Comparison of ENCODE assay signal across 9 cellular contexts in the genomic region with DNA sequence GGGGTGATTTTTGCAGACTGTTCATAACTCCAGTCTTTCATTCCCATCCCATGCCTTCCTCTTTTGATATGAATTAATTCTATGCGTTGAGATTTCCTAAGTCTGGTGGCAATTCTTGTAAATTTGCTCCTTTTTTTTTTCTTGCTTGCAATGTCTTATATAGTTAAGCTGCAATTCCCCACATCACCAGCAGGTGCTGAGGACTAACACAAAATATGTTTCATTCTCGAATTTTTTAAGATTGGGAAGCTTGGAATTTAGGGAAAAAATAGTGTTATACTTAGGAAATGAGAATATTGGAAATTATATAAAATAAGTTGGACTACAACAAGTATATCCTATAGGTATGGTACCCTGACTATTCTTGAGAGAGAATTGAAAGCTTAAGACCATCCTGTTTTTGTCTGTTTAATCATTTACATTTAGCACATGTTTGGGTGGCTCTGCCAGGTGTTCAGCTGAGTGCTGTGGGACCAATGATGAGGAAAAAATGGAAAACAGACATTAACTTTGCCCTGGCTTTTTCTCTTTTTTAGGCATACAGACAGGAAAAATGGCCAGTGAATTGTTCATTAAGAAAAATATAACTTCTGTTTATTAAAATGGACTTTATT. TPM values are rescaled to one million over a fixed set of nuclear protein-coding genes. Genes with fewer than 3 reads are reported as not detected.
DNase-seq lines count a peak whose midpoint lies in the region; ATAC-seq and TF ChIP-seq lines count a peak whose summit lies in the region.
"Had no signal": no experiment of that assay in that cellular context is flagged by ENCODE, and none has a peak within 500 bp of the region (broad histone marks: within the 10 kb centered on the region; RNA-seq: fewer than 3 reads in every experiment).

No MANE protein-coding gene starts in this region.

- no peaks in the 10 kb centered on the region for H3K9me3 Mint-ChIP-seq in activated naive CD4-positive, alpha-beta T cell treated with anti-CD3 and anti-CD28 coated beads, Interleukin-2, amount 50 U/mL, for 72 hours

- peak; percentile 1 for DNase-seq in SKM-1 (lab: John Stamatoyannopoulos, UW; ENCODE audit: unreplicated experiment)
- DNase-seq in SKM-1 treated with dmso at 0.1 percent for 144 hours (lab: John Stamatoyannopoulos, UW; ENCODE audit: unreplicated experiment) = no peak
- DNase-seq in choroid plexus epithelial cell (ENCODE audit: low read depth) = peak; percentile 46
- DNase-seq in renal cortical epithelial cell (ENCODE audit: low read depth) = peak; percentile 4
- no peak for DNase-seq in activated naive CD4-positive, alpha-beta T cell treated with anti-CD3 and anti-CD28 coated beads, Interleukin-2, amount 50 U/mL, for 72 hours (ENCODE audit: low spot score in 2 of 2)
- DNase-seq: NCI-H510A treated with DMSO at 0.1 percent for 48 hours had no signal

- no peak overlapping the region for H3K4me3 ChIP-seq in choroid plexus epithelial cell (ENCODE audit: low read depth, low read length)

- ATAC-seq in HG02981 (IDR thresholded peaks at IDR 0.05; ENCODE audit: unreplicated experiment) (no peak), GM21723 (IDR thresholded peaks at IDR 0.05; ENCODE audit: unreplicated experiment) (no peak)
- ATAC-seq in activated naive CD4-positive, alpha-beta T cell treated with anti-CD3 and anti-CD28 coated beads, Interleukin-2, amount 50 U/mL, for 72 hours = no peak

- no peaks in the 10 kb centered on the region for H3K36me3 Mint-ChIP-seq in activated naive CD4-positive, alpha-beta T cell treated with anti-CD3 and anti-CD28 coated beads, Interleukin-2, amount 50 U/mL, for 72 hours

- peak; percentile 65 for TF ChIP-seq CTCF in LNCAP (IDR thresholded peaks at IDR 0.05)
- TF ChIP-seq CTCF in choroid plexus epithelial cell (conservative IDR thresholded peaks at IDR 0.05; ENCODE audit: low read depth, low read length) = peak; percentile 52

- H3K27ac Mint-ChIP-seq in activated naive CD4-positive, alpha-beta T cell treated with anti-CD3 and anti-CD28 coated beads, Interleukin-2, amount 50 U/mL, for 72 hours = no peak overlapping the region

RNA-seq across cellular contexts. Expression of a gene that starts 30.2 kb away (rescaled TPM):
- total RNA-seq in renal cortical epithelial cell = 0.35 and 1.3 TPM in 2 replicates
- total RNA-seq in activated naive CD4-positive, alpha-beta T cell treated with anti-CD3 and anti-CD28 coated beads, Interleukin-2, amount 50 U/mL, for 72 hours = 1 to 10 TPM in 1 of 2 donors, under 1 TPM in 1; 0.77 to 1.0 TPM

Comparison
In these comparisons a context has a peak if more than half of its experiments do, and no peak if none do; other contexts are left out.
1. DNase-seq: peak in SKM-1 (single experiment), choroid plexus epithelial cell (single experiment) and renal cortical epithelial cell (single experiment); none in SKM-1 treated with dmso at 0.1 percent for 144 hours (single experiment) and activated naive CD4-positive, alpha-beta T cell treated with anti-CD3 and anti-CD28 coated beads, Interleukin-2, amount 50 U/mL, for 72 hours (0 of 2).